In the genomic region with DNA sequence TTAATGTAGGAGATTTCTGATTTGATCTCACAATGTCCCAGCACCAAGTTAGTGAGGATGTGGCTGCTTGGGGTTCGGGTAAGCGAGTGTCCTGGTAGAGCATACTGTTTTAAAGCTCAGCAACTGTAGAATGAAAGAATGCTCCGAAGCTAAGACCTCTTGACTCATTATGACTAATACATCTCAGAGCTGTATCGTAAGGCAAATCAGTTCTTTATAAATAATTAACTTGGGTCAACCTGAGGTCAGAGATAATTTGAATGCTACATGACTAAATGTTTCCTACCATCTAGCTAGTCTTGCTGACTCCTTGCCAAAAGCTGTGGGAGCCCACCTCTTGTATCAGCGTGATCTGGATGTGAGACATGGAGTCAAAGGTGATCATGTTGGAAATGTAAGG, we compare ENCODE assay signal across 10 cellular contexts.
DNase-seq lines count a peak whose midpoint lies in the region; ATAC-seq, FAIRE-seq and TF ChIP-seq lines count a peak whose summit lies in the region.
"Had no signal": no experiment of that assay in that cellular context is flagged by ENCODE, and none has a peak within 500 bp of the region (broad histone marks: within the 10 kb centered on the region; RNA-seq: fewer than 3 reads in every experiment).

No MANE protein-coding gene starts in this region.

- CTCF ChIA-PET in A549 (lab: Yijun Ruan, JAX) (interaction anchor here (1.2 kb wide), 1 partner anchor 504 kb away, joined by 3 read pairs; no protein-coding TSS in a partner anchor), PC-9 (lab: Charles Lee) (no interaction called here)
- CTCF ChIA-PET in naive thymus-derived CD4-positive, alpha-beta T cell (lab: Charles Lee): no interaction called here

- TF ChIP-seq RAD21 in A549 (conservative IDR thresholded peaks at IDR 0.05 in 1 of 2, IDR thresholded peaks at IDR 0.05 in 1 of 2): no peak; a peak in 3 of 5 replicates

- H3K27ac ChIP-seq in A549 (peak overlapping the region; percentile 83 to 85), PC-9 (peak overlapping the region; percentile 71), transverse colon (no peak overlapping the region)
- no peak overlapping the region for H3K27ac ChIP-seq in naive thymus-derived CD4-positive, alpha-beta T cell (ENCODE audit: low read depth, low read length)
- H3K27ac ChIP-seq: KMS-11 had no signal

- TF ChIP-seq CTCF in A549 (IDR thresholded peaks at IDR 0.05): no peak
- no peak for TF ChIP-seq CTCF in PC-9 (conservative IDR thresholded peaks at IDR 0.05)
- no peak for TF ChIP-seq CTCF in foreskin fibroblast (IDR thresholded peaks at IDR 0.05; ENCODE audit: low read depth, low read length)
- TF ChIP-seq CTCF in transverse colon (IDR thresholded peaks at IDR 0.05): no peak

- H3K9me2 ChIP-seq in PC-9 (ENCODE audit: insufficient read depth): no peaks in the 10 kb centered on the region

- H3K4me1 Mint-ChIP-seq in naive thymus-derived CD4-positive, alpha-beta T cell: peaks cover 0 to 5% (median 0%) of the 10 kb centered on the region in 7 donors

- no peak for FAIRE-seq in A549 (lab: Jason Lieb, UNC)

- TF ChIP-seq POLR2A in A549 (IDR thresholded peaks at IDR 0.05; ENCODE audit: low read length) (no peak), transverse colon (IDR thresholded peaks at IDR 0.05) (no peak)

- no peaks in the 10 kb centered on the region for H4K20me1 ChIP-seq in PC-9 (ENCODE audit: insufficient read depth)

- H3K36me3 ChIP-seq in PC-9 (ENCODE audit: low read depth) (no peaks in the 10 kb centered on the region), transverse colon (no peaks in the 10 kb centered on the region)
- H3K36me3 ChIP-seq in naive thymus-derived CD4-positive, alpha-beta T cell (ENCODE audit: control insufficient read depth in 2 of 3, insufficient read depth in 3 of 3, low read length in 3 of 3): no peaks in the 10 kb centered on the region

- in situ Hi-C loops in transverse colon (cut with MboI; ENCODE audit: low pct_ligation_motif_present in 1 of 4, low pct_unique_long_range_greater_than_20kb in 1 of 4, low sequenced_read_pairs in 3 of 4): no loop called here

- intact Hi-C loops in PC-9 (cut with micrococcal nuclease; ENCODE audit: unreplicated experiment) (no loop called here), transverse colon (cut with DNase I; ENCODE audit: low total_unique reads) (no loop called here)
- intact Hi-C loops in naive thymus-derived CD4-positive, alpha-beta T cell (cut with micrococcal nuclease): no loop called here

- no peaks in the 10 kb centered on the region for H3K27me3 Mint-ChIP-seq in naive thymus-derived CD4-positive, alpha-beta T cell

- H3K27me3 ChIP-seq in PC-9 (ENCODE audit: insufficient read depth, low read depth): no peaks in the 10 kb centered on the region
- H3K27me3 ChIP-seq in transverse colon: no peaks in the 10 kb centered on the region
- no peaks in the 10 kb centered on the region for H3K27me3 ChIP-seq in naive thymus-derived CD4-positive, alpha-beta T cell (ENCODE audit: control insufficient read depth in 2 of 2, insufficient read depth in 2 of 2, low read length in 2 of 2)

- H2AFZ ChIP-seq in PC-9: peak overlapping the region; percentile 72; the same call in 1 of the 2 replicates

- peaks cover 21% of the 10 kb centered on the region for H3F3A ChIP-seq in PC-9 (ENCODE audit: insufficient read depth, low read depth)

- no peak overlapping the region for H3K4me3 Mint-ChIP-seq in naive thymus-derived CD4-positive, alpha-beta T cell

- POLR2A ChIA-PET in A549 (lab: Yijun Ruan, JAX): interaction anchor here (0.6 to 1.1 kb wide), 2 partner anchors 129 to 148 kb away, joined by 3 read pairs; a partner anchor contains a TSS
- POLR2A ChIA-PET in PC-9 (lab: Charles Lee; ENCODE audit: unreplicated experiment): no interaction called here
- POLR2A ChIA-PET in naive thymus-derived CD4-positive, alpha-beta T cell (lab: Charles Lee): no interaction called here

- no TSS peak for BruUV-seq in PC-9 (replicated peaks; lab: Mats Ljungman, UMichigan)

- H3K9me3 ChIP-seq in A549 (peaks cover 38% of the 10 kb centered on the region), PC-9 (ENCODE audit: insufficient read depth, low read depth) (peaks cover 19% of the 10 kb centered on the region), transverse colon (peaks cover 0 to 5% of the 10 kb centered on the region in 2 donors)
- H3K9me3 ChIP-seq in naive thymus-derived CD4-positive, alpha-beta T cell (ENCODE audit: control insufficient read depth in 2 of 3, low read length in 3 of 3): peaks cover 0 to 4% (median 0%) of the 10 kb centered on the region in 3 experiments

- ATAC-seq in A549 (peak; percentile 99 to 100), GM19463 (IDR thresholded peaks at IDR 0.05; ENCODE audit: unreplicated experiment) (peak; percentile 91)
- no peak for ATAC-seq in naive thymus-derived CD4-positive, alpha-beta T cell

- peaks cover 15% of the 10 kb centered on the region for H3K4me1 ChIP-seq in A549
- peaks cover 23% of the 10 kb centered on the region for H3K4me1 ChIP-seq in PC-9 (replicated peaks; ENCODE audit: insufficient read depth)
- no peaks in the 10 kb centered on the region for H3K4me1 ChIP-seq in transverse colon
- no peaks in the 10 kb centered on the region for H3K4me1 ChIP-seq in naive thymus-derived CD4-positive, alpha-beta T cell (ENCODE audit: control insufficient read depth in 2 of 2, insufficient read depth in 2 of 2, low read length in 2 of 2)

- WGBS in A549 (ENCODE audit: missing lambda C conversion rate): 8% methylated on average over 5 of the region's 5 CpGs
- 43 to 58% methylated on average over 2 to 5 of the region's 5 CpGs for WGBS in transverse colon (ENCODE audit: low coverage in 1 of 2), 2 donors

- TF ChIP-seq EP300 in A549 (IDR thresholded peaks at IDR 0.05) (peak in 1 of 2 experiments; percentile 15; a peak in 1 of 5 replicates), transverse colon (IDR thresholded peaks at IDR 0.05; ENCODE audit: low read depth) (no peak)

- peaks cover 10 to 34% (median 18%) of the 10 kb centered on the region in 11 donors for H3K9me3 Mint-ChIP-seq in naive thymus-derived CD4-positive, alpha-beta T cell

- H3K4me2 ChIP-seq in A549 (peak overlapping the region; percentile 70), PC-9 (peak overlapping the region; percentile 69)
- H3K4me2 ChIP-seq: KMS-11 had no signal

- H3K36me3 Mint-ChIP-seq in naive thymus-derived CD4-positive, alpha-beta T cell: peaks cover 3 to 48% (median 10%) of the 10 kb centered on the region in 5 donors

- H3K79me2 ChIP-seq in PC-9 (ENCODE audit: low read depth): no peaks in the 10 kb centered on the region

- H3K4me3 ChIP-seq in A549: 0 out of 3 replicates have a peak overlapping the region, but pooled peaks have one; percentile 6
- peak overlapping the region; percentile 13; the same call in 1 of the 2 replicates for H3K4me3 ChIP-seq in PC-9
- H3K4me3 ChIP-seq in foreskin fibroblast (ENCODE audit: low read depth in 1 of 2, low read length in 2 of 2): no peak overlapping the region
- H3K4me3 ChIP-seq in transverse colon: no peak overlapping the region
- H3K4me3 ChIP-seq in naive thymus-derived CD4-positive, alpha-beta T cell (ENCODE audit: low read length): no peak overlapping the region

- H3K27ac Mint-ChIP-seq in naive thymus-derived CD4-positive, alpha-beta T cell: no peak overlapping the region

- DNase-seq in A549 (ENCODE audit: low read depth in 1 of 2, low spot score in 1 of 2) (peak; percentile 72 to 90), PC-9 (peak; percentile 23 to 89), foreskin fibroblast (peak; percentile 79 to 86), transverse colon (no peak), hypothalamus (lab: John Stamatoyannopoulos, UW) (no peak), NCI-H2171 (lab: John Stamatoyannopoulos, UW) (no peak)
- no peak for DNase-seq in naive thymus-derived CD4-positive, alpha-beta T cell
- DNase-seq: DMS79 had no signal

TF ChIP-seq in A549, 52 proteins besides CTCF, POLR2A, EP300 and RAD21:
- TF ChIP-seq, protein P1, sequence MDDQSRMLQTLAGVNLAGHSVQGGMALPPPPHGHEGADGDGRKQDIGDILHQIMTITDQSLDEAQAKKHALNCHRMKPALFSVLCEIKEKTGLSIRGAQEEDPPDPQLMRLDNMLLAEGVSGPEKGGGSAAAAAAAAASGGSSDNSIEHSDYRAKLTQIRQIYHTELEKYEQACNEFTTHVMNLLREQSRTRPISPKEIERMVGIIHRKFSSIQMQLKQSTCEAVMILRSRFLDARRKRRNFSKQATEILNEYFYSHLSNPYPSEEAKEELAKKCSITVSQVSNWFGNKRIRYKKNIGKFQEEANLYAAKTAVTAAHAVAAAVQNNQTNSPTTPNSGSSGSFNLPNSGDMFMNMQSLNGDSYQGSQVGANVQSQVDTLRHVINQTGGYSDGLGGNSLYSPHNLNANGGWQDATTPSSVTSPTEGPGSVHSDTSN (IDR thresholded peaks at IDR 0.05): 0 out of 2 replicates have a peak, but pooled peaks have one; percentile 7
- TF ChIP-seq GATA3 (IDR thresholded peaks at IDR 0.05; ENCODE audit: borderline replicate concordance) (peak; percentile 85), EHF (CRISPR knock-in tag; IDR thresholded peaks at IDR 0.05) (no peak), JUN (IDR thresholded peaks at IDR 0.05) (peak in 1 of 2 experiments; percentile 46; a peak in 2 of 5 replicates), FOXS1 (CRISPR knock-in tag; IDR thresholded peaks at IDR 0.05) (no peak), FOSL2 (IDR thresholded peaks at IDR 0.05) (peak; percentile 76), FOSL2 (CRISPR knock-in tag; IDR thresholded peaks at IDR 0.05) (peak; percentile 86), JUNB (IDR thresholded peaks at IDR 0.05) (peak; percentile 63), CEBPB (IDR thresholded peaks at IDR 0.05) (peak in 1 of 2 experiments; percentile 17; a peak in 1 of 4 replicates)
- TF ChIP-seq, protein P2, sequence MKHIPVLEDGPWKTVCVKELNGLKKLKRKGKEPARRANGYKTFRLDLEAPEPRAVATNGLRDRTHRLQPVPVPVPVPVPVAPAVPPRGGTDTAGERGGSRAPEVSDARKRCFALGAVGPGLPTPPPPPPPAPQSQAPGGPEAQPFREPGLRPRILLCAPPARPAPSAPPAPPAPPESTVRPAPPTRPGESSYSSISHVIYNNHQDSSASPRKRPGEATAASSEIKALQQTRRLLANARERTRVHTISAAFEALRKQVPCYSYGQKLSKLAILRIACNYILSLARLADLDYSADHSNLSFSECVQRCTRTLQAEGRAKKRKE (CRISPR knock-in tag; IDR thresholded peaks at IDR 0.05; ENCODE audit: low read depth): no peak

Comparison
In these comparisons a context has a peak if more than half of its experiments do, and no peak if none do; other contexts are left out.
1. DNase-seq: peak in A549 (2 of 2), PC-9 (2 of 2) and foreskin fibroblast (2 of 2); none in transverse colon (single experiment), naive thymus-derived CD4-positive, alpha-beta T cell (0 of 9), hypothalamus (0 of 51) and NCI-H2171 (single experiment).
2. H3K27ac ChIP-seq: peak in A549 (2 of 2) and PC-9 (single experiment); none in transverse colon (0 of 4) and naive thymus-derived CD4-positive, alpha-beta T cell (single experiment).
3. H3K4me3 ChIP-seq: peak in A549 (single experiment) and PC-9 (single experiment); none in foreskin fibroblast (0 of 2), transverse colon (0 of 4) and naive thymus-derived CD4-positive, alpha-beta T cell (single experiment).